Comparison of ENCODE assay signal across 1 cellular context in the genomic region with DNA sequence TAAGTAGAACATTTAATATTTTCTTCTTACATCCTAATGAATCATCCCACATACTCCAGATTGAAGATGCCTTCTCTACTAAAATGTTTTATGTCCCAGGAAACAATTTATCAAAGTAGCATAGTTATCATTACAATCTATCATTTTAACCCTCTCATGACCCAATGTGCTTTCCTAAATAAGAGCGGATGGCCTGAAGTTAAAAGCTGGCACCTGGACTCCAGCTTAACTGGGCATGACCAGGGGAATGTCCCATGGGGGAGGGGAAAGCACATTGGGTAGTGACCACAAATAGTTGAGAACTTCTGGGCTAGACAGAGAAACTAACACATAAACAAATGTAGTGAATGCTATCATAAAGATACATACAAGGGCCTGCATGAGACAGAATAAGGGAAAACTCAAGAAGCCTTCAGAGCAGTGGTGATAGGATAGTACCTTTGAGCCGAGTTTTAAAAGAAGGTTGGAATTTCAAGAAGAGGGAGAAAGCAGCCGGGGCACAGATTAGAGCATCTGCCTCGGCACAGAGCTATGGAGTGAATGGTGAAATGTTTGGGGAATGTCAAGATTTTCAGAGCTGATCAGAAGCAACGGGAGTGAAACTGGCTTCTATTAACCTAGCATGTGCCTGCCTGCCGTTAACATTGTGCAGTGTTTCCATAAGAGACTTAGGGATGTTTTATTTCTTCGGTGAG.
TF ChIP-seq lines count a peak whose summit lies in the region.

No MANE protein-coding gene starts in this region.

TF ChIP-seq in IMR-90, 13 proteins besides CTCF, POLR2A, EP300 and RAD21:
- TF ChIP-seq MXI1 (IDR thresholded peaks at IDR 0.05; ENCODE audit: borderline replicate concordance, low read depth, low read length), result no peak
- no peak for TF ChIP-seq RFX5 (IDR thresholded peaks at IDR 0.05; ENCODE audit: low read depth, low read length)
- no peak for TF ChIP-seq CEBPB (IDR thresholded peaks at IDR 0.05; ENCODE audit: low read depth, low read length)
- no peak for TF ChIP-seq SMC3 (IDR thresholded peaks at IDR 0.05; ENCODE audit: low read depth, low read length)
- TF ChIP-seq, protein P1, sequence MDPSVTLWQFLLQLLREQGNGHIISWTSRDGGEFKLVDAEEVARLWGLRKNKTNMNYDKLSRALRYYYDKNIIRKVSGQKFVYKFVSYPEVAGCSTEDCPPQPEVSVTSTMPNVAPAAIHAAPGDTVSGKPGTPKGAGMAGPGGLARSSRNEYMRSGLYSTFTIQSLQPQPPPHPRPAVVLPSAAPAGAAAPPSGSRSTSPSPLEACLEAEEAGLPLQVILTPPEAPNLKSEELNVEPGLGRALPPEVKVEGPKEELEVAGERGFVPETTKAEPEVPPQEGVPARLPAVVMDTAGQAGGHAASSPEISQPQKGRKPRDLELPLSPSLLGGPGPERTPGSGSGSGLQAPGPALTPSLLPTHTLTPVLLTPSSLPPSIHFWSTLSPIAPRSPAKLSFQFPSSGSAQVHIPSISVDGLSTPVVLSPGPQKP (IDR thresholded peaks at IDR 0.05; ENCODE audit: borderline replicate concordance, low read depth, low read length), result no peak
- TF ChIP-seq, protein P2, sequence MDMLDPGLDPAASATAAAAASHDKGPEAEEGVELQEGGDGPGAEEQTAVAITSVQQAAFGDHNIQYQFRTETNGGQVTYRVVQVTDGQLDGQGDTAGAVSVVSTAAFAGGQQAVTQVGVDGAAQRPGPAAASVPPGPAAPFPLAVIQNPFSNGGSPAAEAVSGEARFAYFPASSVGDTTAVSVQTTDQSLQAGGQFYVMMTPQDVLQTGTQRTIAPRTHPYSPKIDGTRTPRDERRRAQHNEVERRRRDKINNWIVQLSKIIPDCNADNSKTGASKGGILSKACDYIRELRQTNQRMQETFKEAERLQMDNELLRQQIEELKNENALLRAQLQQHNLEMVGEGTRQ (IDR thresholded peaks at IDR 0.05; ENCODE audit: low read depth, low read length), result no peak
